30 cellular contexts compared by ENCODE assay signal in genomic region chr15:95921404-95921803, GRCh38.
"Had no signal": no experiment of that assay in that cellular context is flagged by ENCODE, and none has a peak within 500 bp of the region (broad histone marks: within the 10 kb centered on the region; RNA-seq: fewer than 3 reads in every experiment).

No MANE protein-coding gene starts in this region.

- H3K9me3 ChIP-seq: ovary, psoas muscle, right lobe of liver, sigmoid colon, suprapubic skin, testis, tibial artery, transverse colon, upper lobe of right lung, uterus had no signal

- FAIRE-seq: small intestine had no signal

- H3K4me1 Mint-ChIP-seq: naive thymus-derived CD8-positive, alpha-beta T cell; stimulated activated effector memory CD8-positive, alpha-beta T cell treated with anti-CD3 and anti-CD28 coated beads, Interleukin-12 subunit alpha, Interleukin-12 subunit beta, amount 100 ng/mL, for 72 hours; stimulated activated naive CD8-positive, alpha-beta T cell treated with anti-CD3 and anti-CD28 coated beads, Interleukin-15, amount 100 ng/mL, for 72 hours had no signal

- H3K4me1 ChIP-seq: parathyroid adenoma, psoas muscle, right lobe of liver, sigmoid colon, suprapubic skin, tibial artery, transverse colon, upper lobe of right lung, uterus had no signal

- H3K36me3 Mint-ChIP-seq: naive thymus-derived CD8-positive, alpha-beta T cell; natural killer cell treated with Interleukin-12 subunit alpha and Interleukin-12 subunit beta and Interleukin-15 and Interleukin-18, amount 100 ng/mL, for 72 hours; stimulated activated effector memory CD8-positive, alpha-beta T cell treated with anti-CD3 and anti-CD28 coated beads, Interleukin-12 subunit alpha, Interleukin-12 subunit beta, amount 100 ng/mL, for 72 hours; type B pancreatic cell had no signal

- DNase-seq: naive thymus-derived CD8-positive, alpha-beta T cell; nephron progenitor cell; occipital lobe; ovary; posterior cingulate gyrus; psoas muscle; right cardiac atrium; right lobe of liver; sigmoid colon; small intestine; stimulated activated CD4-positive, alpha-beta T cell treated with anti-CD3 and anti-CD28 coated beads, Interleukin-15, amount 100 ng/mL, for 24 hours; stimulated activated CD4-positive, alpha-beta T cell treated with anti-CD3 and anti-CD28 coated beads, Interleukin-2, amount 100 ng/mL, for 24 hours; stimulated activated CD4-positive, alpha-beta T cell treated with anti-CD3 and anti-CD28 coated beads, Interleukin-2, amount 100 ng/mL, for 48 hours; stimulated activated CD4-positive, alpha-beta T cell treated with anti-CD3 and anti-CD28 coated beads, Interleukin-4, amount 100 ng/mL, for 24 hours; stimulated activated naive CD4-positive, alpha-beta T cell; stimulated activated naive CD8-positive, alpha-beta T cell treated with anti-CD3 and anti-CD28 coated beads, Interleukin-15, amount 100 ng/mL, for 72 hours; stimulated activated naive CD8-positive, alpha-beta T cell treated with anti-CD3 and anti-CD28 coated beads, Interleukin-15, Interleukin-2, amounts not matched to agents 100 U/mL and 50 U/mL, for 24 hours; substantia nigra; testis; tibial artery; transverse colon; upper lobe of right lung; uterus had no signal

- H2AFZ ChIP-seq: parathyroid adenoma had no signal

- H3K9me3 Mint-ChIP-seq: naive thymus-derived CD8-positive, alpha-beta T cell; natural killer cell treated with Interleukin-12 subunit alpha and Interleukin-12 subunit beta and Interleukin-15 and Interleukin-18, amount 100 ng/mL, for 72 hours; nephron progenitor cell; neural crest cell; stimulated activated effector memory CD8-positive, alpha-beta T cell treated with anti-CD3 and anti-CD28 coated beads, Interleukin-12 subunit alpha, Interleukin-12 subunit beta, amount 100 ng/mL, for 72 hours; stimulated activated naive CD8-positive, alpha-beta T cell treated with anti-CD3 and anti-CD28 coated beads, Interleukin-15, amount 100 ng/mL, for 72 hours; type B pancreatic cell had no signal

- H3K27me3 ChIP-seq: ovary, right lobe of liver, sigmoid colon, suprapubic skin, testis, tibial artery, transverse colon, upper lobe of right lung, uterus had no signal

- H3K4me3 ChIP-seq: ovary, psoas muscle, right lobe of liver, sigmoid colon, suprapubic skin, testis, tibial artery, transverse colon, upper lobe of right lung, uterus had no signal

- H3K27ac Mint-ChIP-seq: naive thymus-derived CD8-positive, alpha-beta T cell; natural killer cell treated with Interleukin-12 subunit alpha and Interleukin-12 subunit beta and Interleukin-15 and Interleukin-18, amount 100 ng/mL, for 72 hours; nephron progenitor cell; progenitor cell of endocrine pancreas; stimulated activated effector memory CD8-positive, alpha-beta T cell treated with anti-CD3 and anti-CD28 coated beads, Interleukin-12 subunit alpha, Interleukin-12 subunit beta, amount 100 ng/mL, for 72 hours; stimulated activated naive CD8-positive, alpha-beta T cell treated with anti-CD3 and anti-CD28 coated beads, Interleukin-15, amount 100 ng/mL, for 72 hours; type B pancreatic cell had no signal

- H3K79me2 ChIP-seq: parathyroid adenoma had no signal

- H3K27ac ChIP-seq: ovary, parathyroid adenoma, psoas muscle, right lobe of liver, sigmoid colon, suprapubic skin, testis, tibial artery, transverse colon, upper lobe of right lung, uterus had no signal

- H3K9ac ChIP-seq: parathyroid adenoma had no signal

- ATAC-seq: naive thymus-derived CD8-positive, alpha-beta T cell; natural killer cell treated with Interleukin-12 subunit alpha and Interleukin-12 subunit beta and Interleukin-15 and Interleukin-18, amount 100 ng/mL, for 72 hours; psoas muscle; right lobe of liver; stimulated activated effector memory CD8-positive, alpha-beta T cell treated with anti-CD3 and anti-CD28 coated beads, Interleukin-12 subunit alpha, Interleukin-12 subunit beta, amount 100 ng/mL, for 72 hours; stimulated activated naive CD8-positive, alpha-beta T cell treated with anti-CD3 and anti-CD28 coated beads, Interleukin-15, amount 100 ng/mL, for 72 hours; stimulated activated naive CD8-positive, alpha-beta T cell treated with anti-CD3 and anti-CD28 coated beads, Interleukin-15, Interleukin-2, amounts not matched to agents 100 U/mL and 50 U/mL, for 24 hours; upper lobe of right lung had no signal

- H3K36me3 ChIP-seq: ovary, right lobe of liver, sigmoid colon, suprapubic skin, tibial artery, transverse colon, upper lobe of right lung, uterus had no signal

- H3K4me3 Mint-ChIP-seq: naive thymus-derived CD8-positive, alpha-beta T cell; natural killer cell treated with Interleukin-12 subunit alpha and Interleukin-12 subunit beta and Interleukin-15 and Interleukin-18, amount 100 ng/mL, for 72 hours; nephron progenitor cell; neural crest cell; stimulated activated effector memory CD8-positive, alpha-beta T cell treated with anti-CD3 and anti-CD28 coated beads, Interleukin-12 subunit alpha, Interleukin-12 subunit beta, amount 100 ng/mL, for 72 hours; stimulated activated naive CD8-positive, alpha-beta T cell treated with anti-CD3 and anti-CD28 coated beads, Interleukin-15, amount 100 ng/mL, for 72 hours; type B pancreatic cell had no signal
